ENCODE assay signal across 1 cellular context in the genomic region with DNA sequence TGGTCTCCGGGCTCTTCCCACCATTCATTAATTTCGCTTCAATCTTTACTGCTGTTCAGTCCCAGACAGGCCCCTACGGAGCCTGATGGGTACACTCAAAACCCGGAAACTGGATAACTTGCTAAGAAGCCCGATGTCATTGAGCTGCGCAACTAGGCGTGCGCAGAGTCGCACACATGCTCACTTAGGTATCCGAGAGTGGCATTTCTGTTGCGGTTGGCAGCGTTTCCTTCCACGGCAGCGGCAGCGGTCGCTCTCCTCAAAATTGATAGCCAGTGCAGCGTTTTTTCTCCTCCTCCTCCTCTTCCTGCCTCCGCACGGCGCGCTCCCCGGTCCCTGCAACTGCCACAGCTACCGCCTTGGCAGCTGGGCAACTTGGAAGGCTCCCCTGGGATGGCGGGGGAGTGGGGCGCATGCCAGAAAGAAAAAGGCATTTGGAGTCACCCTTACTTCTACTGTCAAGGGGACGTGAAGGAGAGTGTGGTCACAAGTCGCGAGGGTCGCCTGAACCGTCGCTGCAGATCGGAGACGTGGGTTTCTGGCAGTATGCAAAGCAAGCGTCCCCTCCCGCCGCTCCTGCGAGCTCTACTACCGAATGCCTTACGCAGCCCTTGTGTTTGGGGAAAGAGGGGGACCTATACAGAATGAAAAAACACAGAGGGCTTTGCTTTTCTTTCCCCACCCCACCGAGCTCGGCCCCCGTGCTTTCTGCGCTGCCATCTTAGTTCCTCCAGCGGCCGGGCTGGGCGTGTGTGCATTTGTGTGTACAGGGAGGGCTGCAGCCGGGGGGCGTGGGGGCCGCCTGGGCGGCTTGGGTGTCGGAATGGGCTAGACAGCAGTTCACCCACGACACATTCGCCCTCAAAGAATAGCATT.
TF ChIP-seq lines count a peak whose summit lies in the region.

No MANE protein-coding gene starts in this region.

TF ChIP-seq in HepG2, 621 proteins besides CTCF, POLR2A, EP300 and RAD21 (continued from another document and continues in another):
- TF ChIP-seq, protein P1, sequence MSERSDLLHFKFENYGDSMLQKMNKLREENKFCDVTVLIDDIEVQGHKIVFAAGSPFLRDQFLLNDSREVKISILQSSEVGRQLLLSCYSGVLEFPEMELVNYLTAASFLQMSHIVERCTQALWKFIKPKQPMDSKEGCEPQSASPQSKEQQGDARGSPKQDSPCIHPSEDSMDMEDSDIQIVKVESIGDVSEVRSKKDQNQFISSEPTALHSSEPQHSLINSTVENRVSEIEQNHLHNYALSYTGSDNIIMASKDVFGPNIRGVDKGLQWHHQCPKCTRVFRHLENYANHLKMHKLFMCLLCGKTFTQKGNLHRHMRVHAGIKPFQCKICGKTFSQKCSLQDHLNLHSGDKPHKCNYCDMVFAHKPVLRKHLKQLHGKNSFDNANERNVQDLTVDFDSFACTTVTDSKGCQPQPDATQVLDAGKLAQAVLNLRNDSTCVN (CRISPR knock-in tag; IDR thresholded peaks at IDR 0.05; ENCODE audit: borderline replicate concordance), result 0 out of 2 replicates have a peak, but pooled peaks have one; percentile 3
- TF ChIP-seq MED8 (CRISPR knock-in tag; IDR thresholded peaks at IDR 0.05; ENCODE audit: insufficient replicate concordance) (peak; percentile 35), FOSL1 (CRISPR knock-in tag; IDR thresholded peaks at IDR 0.05; ENCODE audit: borderline replicate concordance) (no peak), ONECUT2 (CRISPR knock-in tag; IDR thresholded peaks at IDR 0.05) (0 out of 2 replicates have a peak, but pooled peaks have one; percentile 46), GATAD1 (CRISPR knock-in tag; IDR thresholded peaks at IDR 0.05) (peak; percentile 63; the same call in 1 of the 2 replicates), FLYWCH1 (CRISPR knock-in tag; IDR thresholded peaks at IDR 0.05) (no peak), FOXM1 (CRISPR knock-in tag; IDR thresholded peaks at IDR 0.05) (no peak), ZNF782 (CRISPR knock-in tag; IDR thresholded peaks at IDR 0.05; ENCODE audit: borderline replicate concordance) (no peak), SATB2 (CRISPR knock-in tag; IDR thresholded peaks at IDR 0.05) (no peak), ZNF749 (CRISPR knock-in tag; IDR thresholded peaks at IDR 0.05; ENCODE audit: borderline replicate concordance) (no peak), SP2 (CRISPR knock-in tag; IDR thresholded peaks at IDR 0.05) (no peak), CBX5 (CRISPR knock-in tag; IDR thresholded peaks at IDR 0.05; ENCODE audit: borderline replicate concordance) (peak; percentile 21; the same call in 1 of the 2 replicates), ZNF207 (IDR thresholded peaks at IDR 0.05; ENCODE audit: borderline replicate concordance) (no peak), ZFAT (CRISPR knock-in tag; conservative IDR thresholded peaks at IDR 0.05) (0 out of 2 replicates have a peak, but pooled peaks have one; percentile 8), ZNF577 (CRISPR knock-in tag; IDR thresholded peaks at IDR 0.05; ENCODE audit: borderline replicate concordance, low read depth) (no peak), ZNF879 (CRISPR knock-in tag; IDR thresholded peaks at IDR 0.05) (0 out of 2 replicates have a peak, but pooled peaks have one; percentile 25), ZNF136 (CRISPR knock-in tag; IDR thresholded peaks at IDR 0.05; ENCODE audit: low read depth) (no peak), NPAS2 (CRISPR knock-in tag; IDR thresholded peaks at IDR 0.05; ENCODE audit: borderline replicate concordance) (no peak), ZNF230 (CRISPR knock-in tag; IDR thresholded peaks at IDR 0.05) (no peak), CC2D1A (CRISPR knock-in tag; IDR thresholded peaks at IDR 0.05) (no peak), KMT2A (CRISPR knock-in tag; IDR thresholded peaks at IDR 0.05) (peak; percentile 78; the same call in 1 of the 2 replicates), YEATS2 (CRISPR knock-in tag; IDR thresholded peaks at IDR 0.05; ENCODE audit: borderline replicate concordance) (peak; percentile 64; the same call in 1 of the 2 replicates), PTBP1 (IDR thresholded peaks at IDR 0.05; ENCODE audit: low read depth, low read length, poor library complexity, severe bottlenecking) (no peak), ZNF550 (CRISPR knock-in tag; IDR thresholded peaks at IDR 0.05; ENCODE audit: borderline replicate concordance) (no peak), SALL1 (CRISPR knock-in tag; IDR thresholded peaks at IDR 0.05) (peak; percentile 70), RELA (CRISPR knock-in tag; IDR thresholded peaks at IDR 0.05) (no peak), NKX3-1 (CRISPR knock-in tag; IDR thresholded peaks at IDR 0.05) (0 out of 2 replicates have a peak, but pooled peaks have one; percentile 42), RXRB (CRISPR knock-in tag; IDR thresholded peaks at IDR 0.05; ENCODE audit: borderline replicate concordance) (peak; percentile 60), ZNF234 (CRISPR knock-in tag; conservative IDR thresholded peaks at IDR 0.05) (no peak), ZNF121 (CRISPR knock-in tag; IDR thresholded peaks at IDR 0.05) (peak; percentile 64), MAFF (IDR thresholded peaks at IDR 0.05; ENCODE audit: low read depth, low read length) (no peak), ETV5 (CRISPR knock-in tag; IDR thresholded peaks at IDR 0.05; ENCODE audit: borderline replicate concordance) (no peak; the same call in 1 of the 2 replicates), JUNB (CRISPR knock-in tag; IDR thresholded peaks at IDR 0.05; ENCODE audit: borderline replicate concordance) (no peak), ZNF30 (CRISPR knock-in tag; IDR thresholded peaks at IDR 0.05) (no peak), ARHGAP35 (CRISPR knock-in tag; IDR thresholded peaks at IDR 0.05; ENCODE audit: borderline replicate concordance) (no peak; the same call in 1 of the 2 replicates), STAG1 (CRISPR knock-in tag; IDR thresholded peaks at IDR 0.05) (no peak), SUZ12 (IDR thresholded peaks at IDR 0.05; ENCODE audit: low read depth, low read length) (no peak)
- TF ChIP-seq, protein P2, sequence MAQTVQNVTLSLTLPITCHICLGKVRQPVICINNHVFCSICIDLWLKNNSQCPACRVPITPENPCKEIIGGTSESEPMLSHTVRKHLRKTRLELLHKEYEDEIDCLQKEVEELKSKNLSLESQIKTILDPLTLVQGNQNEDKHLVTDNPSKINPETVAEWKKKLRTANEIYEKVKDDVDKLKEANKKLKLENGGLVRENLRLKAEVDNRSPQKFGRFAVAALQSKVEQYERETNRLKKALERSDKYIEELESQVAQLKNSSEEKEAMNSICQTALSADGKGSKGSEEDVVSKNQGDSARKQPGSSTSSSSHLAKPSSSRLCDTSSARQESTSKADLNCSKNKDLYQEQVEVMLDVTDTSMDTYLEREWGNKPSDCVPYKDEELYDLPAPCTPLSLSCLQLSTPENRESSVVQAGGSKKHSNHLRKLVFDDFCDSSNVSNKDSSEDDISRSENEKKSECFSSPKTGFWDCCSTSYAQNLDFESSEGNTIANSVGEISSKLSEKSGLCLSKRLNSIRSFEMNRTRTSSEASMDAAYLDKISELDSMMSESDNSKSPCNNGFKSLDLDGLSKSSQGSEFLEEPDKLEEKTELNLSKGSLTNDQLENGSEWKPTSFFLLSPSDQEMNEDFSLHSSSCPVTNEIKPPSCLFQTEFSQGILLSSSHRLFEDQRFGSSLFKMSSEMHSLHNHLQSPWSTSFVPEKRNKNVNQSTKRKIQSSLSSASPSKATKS (CRISPR knock-in tag; IDR thresholded peaks at IDR 0.05), result no peak
- TF ChIP-seq, protein P3, sequence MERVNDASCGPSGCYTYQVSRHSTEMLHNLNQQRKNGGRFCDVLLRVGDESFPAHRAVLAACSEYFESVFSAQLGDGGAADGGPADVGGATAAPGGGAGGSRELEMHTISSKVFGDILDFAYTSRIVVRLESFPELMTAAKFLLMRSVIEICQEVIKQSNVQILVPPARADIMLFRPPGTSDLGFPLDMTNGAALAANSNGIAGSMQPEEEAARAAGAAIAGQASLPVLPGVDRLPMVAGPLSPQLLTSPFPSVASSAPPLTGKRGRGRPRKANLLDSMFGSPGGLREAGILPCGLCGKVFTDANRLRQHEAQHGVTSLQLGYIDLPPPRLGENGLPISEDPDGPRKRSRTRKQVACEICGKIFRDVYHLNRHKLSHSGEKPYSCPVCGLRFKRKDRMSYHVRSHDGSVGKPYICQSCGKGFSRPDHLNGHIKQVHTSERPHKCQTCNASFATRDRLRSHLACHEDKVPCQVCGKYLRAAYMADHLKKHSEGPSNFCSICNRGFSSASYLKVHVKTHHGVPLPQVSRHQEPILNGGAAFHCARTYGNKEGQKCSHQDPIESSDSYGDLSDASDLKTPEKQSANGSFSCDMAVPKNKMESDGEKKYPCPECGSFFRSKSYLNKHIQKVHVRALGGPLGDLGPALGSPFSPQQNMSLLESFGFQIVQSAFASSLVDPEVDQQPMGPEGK (CRISPR knock-in tag; IDR thresholded peaks at IDR 0.05), result peak; percentile 97
- TF ChIP-seq, protein P4, sequence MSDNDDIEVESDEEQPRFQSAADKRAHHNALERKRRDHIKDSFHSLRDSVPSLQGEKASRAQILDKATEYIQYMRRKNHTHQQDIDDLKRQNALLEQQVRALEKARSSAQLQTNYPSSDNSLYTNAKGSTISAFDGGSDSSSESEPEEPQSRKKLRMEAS (IDR thresholded peaks at IDR 0.05), result peak; percentile 85
- TF ChIP-seq, protein P5, sequence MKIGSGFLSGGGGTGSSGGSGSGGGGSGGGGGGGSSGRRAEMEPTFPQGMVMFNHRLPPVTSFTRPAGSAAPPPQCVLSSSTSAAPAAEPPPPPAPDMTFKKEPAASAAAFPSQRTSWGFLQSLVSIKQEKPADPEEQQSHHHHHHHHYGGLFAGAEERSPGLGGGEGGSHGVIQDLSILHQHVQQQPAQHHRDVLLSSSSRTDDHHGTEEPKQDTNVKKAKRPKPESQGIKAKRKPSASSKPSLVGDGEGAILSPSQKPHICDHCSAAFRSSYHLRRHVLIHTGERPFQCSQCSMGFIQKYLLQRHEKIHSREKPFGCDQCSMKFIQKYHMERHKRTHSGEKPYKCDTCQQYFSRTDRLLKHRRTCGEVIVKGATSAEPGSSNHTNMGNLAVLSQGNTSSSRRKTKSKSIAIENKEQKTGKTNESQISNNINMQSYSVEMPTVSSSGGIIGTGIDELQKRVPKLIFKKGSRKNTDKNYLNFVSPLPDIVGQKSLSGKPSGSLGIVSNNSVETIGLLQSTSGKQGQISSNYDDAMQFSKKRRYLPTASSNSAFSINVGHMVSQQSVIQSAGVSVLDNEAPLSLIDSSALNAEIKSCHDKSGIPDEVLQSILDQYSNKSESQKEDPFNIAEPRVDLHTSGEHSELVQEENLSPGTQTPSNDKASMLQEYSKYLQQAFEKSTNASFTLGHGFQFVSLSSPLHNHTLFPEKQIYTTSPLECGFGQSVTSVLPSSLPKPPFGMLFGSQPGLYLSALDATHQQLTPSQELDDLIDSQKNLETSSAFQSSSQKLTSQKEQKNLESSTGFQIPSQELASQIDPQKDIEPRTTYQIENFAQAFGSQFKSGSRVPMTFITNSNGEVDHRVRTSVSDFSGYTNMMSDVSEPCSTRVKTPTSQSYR (CRISPR knock-in tag; IDR thresholded peaks at IDR 0.05; ENCODE audit: borderline replicate concordance), result peak; percentile 60; the same call in 1 of the 2 replicates
- TF ChIP-seq, protein P6, sequence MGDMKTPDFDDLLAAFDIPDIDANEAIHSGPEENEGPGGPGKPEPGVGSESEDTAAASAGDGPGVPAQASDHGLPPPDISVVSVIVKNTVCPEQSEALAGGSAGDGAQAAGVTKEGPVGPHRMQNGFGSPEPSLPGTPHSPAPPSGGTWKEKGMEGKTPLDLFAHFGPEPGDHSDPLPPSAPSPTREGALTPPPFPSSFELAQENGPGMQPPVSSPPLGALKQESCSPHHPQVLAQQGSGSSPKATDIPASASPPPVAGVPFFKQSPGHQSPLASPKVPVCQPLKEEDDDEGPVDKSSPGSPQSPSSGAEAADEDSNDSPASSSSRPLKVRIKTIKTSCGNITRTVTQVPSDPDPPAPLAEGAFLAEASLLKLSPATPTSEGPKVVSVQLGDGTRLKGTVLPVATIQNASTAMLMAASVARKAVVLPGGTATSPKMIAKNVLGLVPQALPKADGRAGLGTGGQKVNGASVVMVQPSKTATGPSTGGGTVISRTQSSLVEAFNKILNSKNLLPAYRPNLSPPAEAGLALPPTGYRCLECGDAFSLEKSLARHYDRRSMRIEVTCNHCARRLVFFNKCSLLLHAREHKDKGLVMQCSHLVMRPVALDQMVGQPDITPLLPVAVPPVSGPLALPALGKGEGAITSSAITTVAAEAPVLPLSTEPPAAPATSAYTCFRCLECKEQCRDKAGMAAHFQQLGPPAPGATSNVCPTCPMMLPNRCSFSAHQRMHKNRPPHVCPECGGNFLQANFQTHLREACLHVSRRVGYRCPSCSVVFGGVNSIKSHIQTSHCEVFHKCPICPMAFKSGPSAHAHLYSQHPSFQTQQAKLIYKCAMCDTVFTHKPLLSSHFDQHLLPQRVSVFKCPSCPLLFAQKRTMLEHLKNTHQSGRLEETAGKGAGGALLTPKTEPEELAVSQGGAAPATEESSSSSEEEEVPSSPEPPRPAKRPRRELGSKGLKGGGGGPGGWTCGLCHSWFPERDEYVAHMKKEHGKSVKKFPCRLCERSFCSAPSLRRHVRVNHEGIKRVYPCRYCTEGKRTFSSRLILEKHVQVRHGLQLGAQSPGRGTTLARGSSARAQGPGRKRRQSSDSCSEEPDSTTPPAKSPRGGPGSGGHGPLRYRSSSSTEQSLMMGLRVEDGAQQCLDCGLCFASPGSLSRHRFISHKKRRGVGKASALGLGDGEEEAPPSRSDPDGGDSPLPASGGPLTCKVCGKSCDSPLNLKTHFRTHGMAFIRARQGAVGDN (CRISPR knock-in tag; IDR thresholded peaks at IDR 0.05), result peak; percentile 90
- TF ChIP-seq, protein P7, sequence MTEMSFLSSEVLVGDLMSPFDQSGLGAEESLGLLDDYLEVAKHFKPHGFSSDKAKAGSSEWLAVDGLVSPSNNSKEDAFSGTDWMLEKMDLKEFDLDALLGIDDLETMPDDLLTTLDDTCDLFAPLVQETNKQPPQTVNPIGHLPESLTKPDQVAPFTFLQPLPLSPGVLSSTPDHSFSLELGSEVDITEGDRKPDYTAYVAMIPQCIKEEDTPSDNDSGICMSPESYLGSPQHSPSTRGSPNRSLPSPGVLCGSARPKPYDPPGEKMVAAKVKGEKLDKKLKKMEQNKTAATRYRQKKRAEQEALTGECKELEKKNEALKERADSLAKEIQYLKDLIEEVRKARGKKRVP (CRISPR knock-in tag; IDR thresholded peaks at IDR 0.05), result no peak
- TF ChIP-seq, protein P8, sequence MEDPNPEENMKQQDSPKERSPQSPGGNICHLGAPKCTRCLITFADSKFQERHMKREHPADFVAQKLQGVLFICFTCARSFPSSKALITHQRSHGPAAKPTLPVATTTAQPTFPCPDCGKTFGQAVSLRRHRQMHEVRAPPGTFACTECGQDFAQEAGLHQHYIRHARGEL (CRISPR knock-in tag; IDR thresholded peaks at IDR 0.05), result no peak
- TF ChIP-seq, protein P9, sequence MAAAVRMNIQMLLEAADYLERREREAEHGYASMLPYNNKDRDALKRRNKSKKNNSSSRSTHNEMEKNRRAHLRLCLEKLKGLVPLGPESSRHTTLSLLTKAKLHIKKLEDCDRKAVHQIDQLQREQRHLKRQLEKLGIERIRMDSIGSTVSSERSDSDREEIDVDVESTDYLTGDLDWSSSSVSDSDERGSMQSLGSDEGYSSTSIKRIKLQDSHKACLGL (CRISPR knock-in tag; IDR thresholded peaks at IDR 0.05), result peak; percentile 81
- TF ChIP-seq, protein P10, sequence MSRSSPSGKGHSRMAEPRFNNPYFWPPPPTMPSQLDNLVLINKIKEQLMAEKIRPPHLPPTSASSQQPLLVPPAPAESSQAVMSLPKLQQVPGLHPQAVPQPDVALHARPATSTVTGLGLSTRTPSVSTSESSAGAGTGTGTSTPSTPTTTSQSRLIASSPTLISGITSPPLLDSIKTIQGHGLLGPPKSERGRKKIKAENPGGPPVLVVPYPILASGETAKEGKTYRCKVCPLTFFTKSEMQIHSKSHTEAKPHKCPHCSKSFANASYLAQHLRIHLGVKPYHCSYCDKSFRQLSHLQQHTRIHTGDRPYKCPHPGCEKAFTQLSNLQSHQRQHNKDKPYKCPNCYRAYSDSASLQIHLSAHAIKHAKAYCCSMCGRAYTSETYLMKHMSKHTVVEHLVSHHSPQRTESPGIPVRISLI (CRISPR knock-in tag; IDR thresholded peaks at IDR 0.05; ENCODE audit: borderline replicate concordance), result no peak
